Comparison of ENCODE assay signal across 12 cellular contexts in genomic region chr2:95073856-95074662, GRCh38. TPM values are rescaled to one million over a fixed set of nuclear protein-coding genes. Genes with fewer than 3 reads are reported as not detected.
DNase-seq lines count a peak whose midpoint lies in the region; ATAC-seq and TF ChIP-seq lines count a peak whose summit lies in the region.
"Had no signal": no experiment of that assay in that cellular context is flagged by ENCODE, and none has a peak within 500 bp of the region (broad histone marks: within the 10 kb centered on the region; RNA-seq: fewer than 3 reads in every experiment).

No MANE protein-coding gene starts in this region.

- peak; percentile 34 to 35 for DNase-seq in activated T-cell treated with anti-CD3 and anti-CD28 coated beads, Interleukin-2, amount 50 U/mL, for 72 hours
- DNase-seq in activated T-cell treated with anti-CD3 and anti-CD28 coated beads, Interleukin-2, amount 50 U/mL, for 4 hours, result no peak
- DNase-seq in activated CD8-positive, alpha-beta T cell treated with anti-CD3 and anti-CD28 coated beads for 36 hours, result peak; percentile 67
- DNase-seq in hepatocyte (ENCODE audit: low spot score) (peak; percentile 2), AG20443 (ENCODE audit: low spot score) (no peak), NCI-H1930 (lab: John Stamatoyannopoulos, UW) (no peak), HuH-7 (ENCODE audit: low spot score) (no peak)
- DNase-seq: islet precursor cell, NCI-H1092, nephron progenitor cell had no signal

- H3K4me2 ChIP-seq in hepatocyte, result no peak overlapping the region

- TF ChIP-seq CTCF in activated CD8-positive, alpha-beta T cell treated with anti-CD3 and anti-CD28 coated beads for 36 hours (IDR thresholded peaks at IDR 0.05), result no peak
- TF ChIP-seq CTCF in hepatocyte (IDR thresholded peaks at IDR 0.05; ENCODE audit: poor library complexity), result no peak

- no peak overlapping the region for H3K4me3 ChIP-seq in hepatocyte

- CTCF ChIA-PET in activated CD8-positive, alpha-beta T cell treated with anti-CD3 and anti-CD28 coated beads for 36 hours (lab: Charles Lee), result interaction anchor here (0.8 to 11.1 kb wide), 12 partner anchors 10 to 91 kb away, joined by 3 to 375 read pairs (median 8); partner anchors contain the start of genes MAL and MRPS5

- 83% methylated on average over 18 of the region's 18 CpGs for WGBS in hepatocyte (ENCODE audit: low lambda C conversion rate, missing lambda C conversion rate)

- no peaks in the 10 kb centered on the region for H3K9me3 ChIP-seq in hepatocyte (ENCODE audit: low read depth)

- no peaks in the 10 kb centered on the region for H3K9me3 Mint-ChIP-seq in activated T-cell treated with anti-CD3 and anti-CD28 coated beads, Interleukin-2, amount 50 U/mL, for 72 hours
- peaks cover 5% of the 10 kb centered on the region for H3K9me3 Mint-ChIP-seq in activated T-cell treated with anti-CD3 and anti-CD28 coated beads, Interleukin-2, amount 50 U/mL, for 4 hours
- no peaks in the 10 kb centered on the region for H3K9me3 Mint-ChIP-seq in activated CD8-positive, alpha-beta T cell treated with anti-CD3 and anti-CD28 coated beads for 36 hours
- no peaks in the 10 kb centered on the region for H3K9me3 Mint-ChIP-seq in stimulated activated memory B cell treated with anti-CD40 and anti-IgM and Interleukin-4, amounts not matched to agents 10 μg/mL and 1 μg/mL and 100 μg/mL, for 72 hours
- H3K9me3 Mint-ChIP-seq: nephron progenitor cell had no signal

- H2AFZ ChIP-seq in hepatocyte, result no peak overlapping the region

- POLR2A ChIA-PET in activated CD8-positive, alpha-beta T cell treated with anti-CD3 and anti-CD28 coated beads for 36 hours (lab: Charles Lee), result interaction anchor here (0.6 to 8.7 kb wide), 9 partner anchors 11 to 81 kb away, joined by 3 to 104 read pairs (median 4); partner anchors contain the start of gene MAL

- H3K27ac Mint-ChIP-seq in activated T-cell treated with anti-CD3 and anti-CD28 coated beads, Interleukin-2, amount 50 U/mL, for 72 hours, result peak overlapping the region; percentile 90
- H3K27ac Mint-ChIP-seq in activated CD8-positive, alpha-beta T cell treated with anti-CD3 and anti-CD28 coated beads for 36 hours, result peak overlapping the region; percentile 93
- H3K27ac Mint-ChIP-seq in stimulated activated memory B cell treated with anti-CD40 and anti-IgM and Interleukin-4, amounts not matched to agents 10 μg/mL and 1 μg/mL and 100 μg/mL, for 72 hours, result peak overlapping the region; percentile 48
- H3K27ac Mint-ChIP-seq: nephron progenitor cell had no signal

- H3K4me1 Mint-ChIP-seq in activated T-cell treated with anti-CD3 and anti-CD28 coated beads, Interleukin-2, amount 50 U/mL, for 72 hours (ENCODE audit: low read depth), result peaks cover 61% of the 10 kb centered on the region
- H3K4me1 Mint-ChIP-seq in activated T-cell treated with anti-CD3 and anti-CD28 coated beads, Interleukin-2, amount 50 U/mL, for 4 hours (ENCODE audit: low read depth), result peaks cover 54% of the 10 kb centered on the region
- H3K4me1 Mint-ChIP-seq in activated CD8-positive, alpha-beta T cell treated with anti-CD3 and anti-CD28 coated beads for 36 hours (ENCODE audit: low read depth), result peaks cover 58% of the 10 kb centered on the region
- peaks cover 24% of the 10 kb centered on the region for H3K4me1 Mint-ChIP-seq in stimulated activated memory B cell treated with anti-CD40 and anti-IgM and Interleukin-4, amounts not matched to agents 10 μg/mL and 1 μg/mL and 100 μg/mL, for 72 hours

- H3K4me1 ChIP-seq in hepatocyte (ENCODE audit: insufficient read depth), result no peaks in the 10 kb centered on the region

- H3K9me2 ChIP-seq in hepatocyte (replicated peaks; ENCODE audit: insufficient read depth), result no peaks in the 10 kb centered on the region

- H3K27me3 Mint-ChIP-seq in activated T-cell treated with anti-CD3 and anti-CD28 coated beads, Interleukin-2, amount 50 U/mL, for 72 hours (ENCODE audit: low read depth), result no peaks in the 10 kb centered on the region
- H3K27me3 Mint-ChIP-seq in activated T-cell treated with anti-CD3 and anti-CD28 coated beads, Interleukin-2, amount 50 U/mL, for 4 hours (ENCODE audit: low read depth), result no peaks in the 10 kb centered on the region
- H3K27me3 Mint-ChIP-seq in activated CD8-positive, alpha-beta T cell treated with anti-CD3 and anti-CD28 coated beads for 36 hours, result no peaks in the 10 kb centered on the region
- H3K27me3 Mint-ChIP-seq in stimulated activated memory B cell treated with anti-CD40 and anti-IgM and Interleukin-4, amounts not matched to agents 10 μg/mL and 1 μg/mL and 100 μg/mL, for 72 hours, result peaks cover 33% of the 10 kb centered on the region

- no peak overlapping the region for H3K27ac ChIP-seq in hepatocyte

- H4K20me1 ChIP-seq in hepatocyte (ENCODE audit: insufficient read depth, poor library complexity, severe bottlenecking), result no peaks in the 10 kb centered on the region

- no peaks in the 10 kb centered on the region for H3K36me3 ChIP-seq in hepatocyte (replicated peaks; ENCODE audit: insufficient read depth, low read depth)

- no peaks in the 10 kb centered on the region for H3K79me2 ChIP-seq in hepatocyte

- peaks cover 4% of the 10 kb centered on the region for H3K27me3 ChIP-seq in hepatocyte

- intact Hi-C loops in activated CD8-positive, alpha-beta T cell treated with anti-CD3 and anti-CD28 coated beads for 36 hours (cut with micrococcal nuclease), result loop anchor here (10.0 kb wide), 1 partner anchor 91 kb away; the partner anchor contains the start of gene ZNF2

- ATAC-seq in activated T-cell treated with anti-CD3 and anti-CD28 coated beads, Interleukin-2, amount 50 U/mL, for 72 hours (replicated peaks in 1 of 2), result peak; percentile 10 to 19
- no peak for ATAC-seq in activated T-cell treated with anti-CD3 and anti-CD28 coated beads, Interleukin-2, amount 50 U/mL, for 4 hours
- ATAC-seq in activated CD8-positive, alpha-beta T cell treated with anti-CD3 and anti-CD28 coated beads for 36 hours, result peak; percentile 21
- ATAC-seq in stimulated activated memory B cell treated with anti-CD40 and anti-IgM and Interleukin-4, amounts not matched to agents 10 μg/mL and 1 μg/mL and 100 μg/mL, for 72 hours, result no peak

- H3K4me3 Mint-ChIP-seq in activated T-cell treated with anti-CD3 and anti-CD28 coated beads, Interleukin-2, amount 50 U/mL, for 72 hours, result peak overlapping the region; percentile 86 to 89
- no peak overlapping the region for H3K4me3 Mint-ChIP-seq in activated T-cell treated with anti-CD3 and anti-CD28 coated beads, Interleukin-2, amount 50 U/mL, for 4 hours
- H3K4me3 Mint-ChIP-seq in activated CD8-positive, alpha-beta T cell treated with anti-CD3 and anti-CD28 coated beads for 36 hours, result peak overlapping the region; percentile 80
- H3K4me3 Mint-ChIP-seq in stimulated activated memory B cell treated with anti-CD40 and anti-IgM and Interleukin-4, amounts not matched to agents 10 μg/mL and 1 μg/mL and 100 μg/mL, for 72 hours, result no peak overlapping the region
- H3K4me3 Mint-ChIP-seq: nephron progenitor cell had no signal

- H3K36me3 Mint-ChIP-seq in activated T-cell treated with anti-CD3 and anti-CD28 coated beads, Interleukin-2, amount 50 U/mL, for 72 hours (ENCODE audit: insufficient read depth in 2 of 2), result peaks cover 0 to 3% of the 10 kb centered on the region in 2 donors
- H3K36me3 Mint-ChIP-seq in activated T-cell treated with anti-CD3 and anti-CD28 coated beads, Interleukin-2, amount 50 U/mL, for 4 hours (ENCODE audit: insufficient read depth), result no peaks in the 10 kb centered on the region
- peaks cover 14% of the 10 kb centered on the region for H3K36me3 Mint-ChIP-seq in activated CD8-positive, alpha-beta T cell treated with anti-CD3 and anti-CD28 coated beads for 36 hours (ENCODE audit: low read depth)
- no peaks in the 10 kb centered on the region for H3K36me3 Mint-ChIP-seq in stimulated activated memory B cell treated with anti-CD40 and anti-IgM and Interleukin-4, amounts not matched to agents 10 μg/mL and 1 μg/mL and 100 μg/mL, for 72 hours

RNA-seq across cellular contexts. Expression of gene MRPS5, which starts 47.5 kb away (rescaled TPM):
- 10 to 100 TPM; 65.4 to 82.0 TPM for total RNA-seq in activated T-cell treated with anti-CD3 and anti-CD28 coated beads, Interleukin-2, amount 50 U/mL, for 72 hours
- 10 to 100 TPM; 67.4 to 71.8 (median 70.2) TPM for total RNA-seq in activated T-cell treated with anti-CD3 and anti-CD28 coated beads, Interleukin-2, amount 50 U/mL, for 4 hours
- total RNA-seq in activated CD8-positive, alpha-beta T cell treated with anti-CD3 and anti-CD28 coated beads for 36 hours, result 10 to 100 TPM; 93.0 to 96.1 TPM
- total RNA-seq in hepatocyte, result 44.3 and 44.4 TPM in 2 replicates
- polyA plus RNA-seq in hepatocyte, result 52.4 and 55.3 TPM in 2 replicates

RNA-seq across cellular contexts. Expression of gene MAL, which starts 48.6 kb away (rescaled TPM):
- total RNA-seq in activated T-cell treated with anti-CD3 and anti-CD28 coated beads, Interleukin-2, amount 50 U/mL, for 72 hours, result 10 to 100 TPM; 92.6 to 93.8 TPM
- 1 to 10 TPM; 5.6 to 6.1 (median 6.1) TPM for total RNA-seq in activated T-cell treated with anti-CD3 and anti-CD28 coated beads, Interleukin-2, amount 50 U/mL, for 4 hours
- total RNA-seq in activated CD8-positive, alpha-beta T cell treated with anti-CD3 and anti-CD28 coated beads for 36 hours, result 10 to 100 TPM; 54.0 to 59.2 TPM
- total RNA-seq in hepatocyte, result 1.4 TPM in 1 of 2 replicates, not detected in the other
- polyA plus RNA-seq in hepatocyte, result not detected in 2 replicates
- polyA plus RNA-seq: AG04450 had no signal

Comparison
In these comparisons a context has a peak if more than half of its experiments do, and no peak if none do; other contexts are left out.
1. ATAC-seq: peak in activated T-cell treated with anti-CD3 and anti-CD28 coated beads, Interleukin-2, amount 50 U/mL, for 72 hours (2 of 2) and activated CD8-positive, alpha-beta T cell treated with anti-CD3 and anti-CD28 coated beads for 36 hours (single experiment); none in activated T-cell treated with anti-CD3 and anti-CD28 coated beads, Interleukin-2, amount 50 U/mL, for 4 hours (0 of 2) and stimulated activated memory B cell treated with anti-CD40 and anti-IgM and Interleukin-4, amounts not matched to agents 10 μg/mL and 1 μg/mL and 100 μg/mL, for 72 hours (single experiment).
2. DNase-seq: peak in activated T-cell treated with anti-CD3 and anti-CD28 coated beads, Interleukin-2, amount 50 U/mL, for 72 hours (2 of 2), activated CD8-positive, alpha-beta T cell treated with anti-CD3 and anti-CD28 coated beads for 36 hours (single experiment) and hepatocyte (single experiment); none in activated T-cell treated with anti-CD3 and anti-CD28 coated beads, Interleukin-2, amount 50 U/mL, for 4 hours (single experiment), AG20443 (single experiment), NCI-H1930 (0 of 2) and HuH-7 (single experiment).
3. H3K4me3 Mint-ChIP-seq: peak in activated T-cell treated with anti-CD3 and anti-CD28 coated beads, Interleukin-2, amount 50 U/mL, for 72 hours (2 of 2) and activated CD8-positive, alpha-beta T cell treated with anti-CD3 and anti-CD28 coated beads for 36 hours (single experiment); none in activated T-cell treated with anti-CD3 and anti-CD28 coated beads, Interleukin-2, amount 50 U/mL, for 4 hours (single experiment) and stimulated activated memory B cell treated with anti-CD40 and anti-IgM and Interleukin-4, amounts not matched to agents 10 μg/mL and 1 μg/mL and 100 μg/mL, for 72 hours (single experiment).
4. RNA of gene MAL, which starts 48.6 kb away (total RNA-seq): 92.6 to 93.8 TPM in activated T-cell treated with anti-CD3 and anti-CD28 coated beads, Interleukin-2, amount 50 U/mL, for 72 hours and 54.0 to 59.2 TPM in activated CD8-positive, alpha-beta T cell treated with anti-CD3 and anti-CD28 coated beads for 36 hours; 5.6 to 6.1 TPM in activated T-cell treated with anti-CD3 and anti-CD28 coated beads, Interleukin-2, amount 50 U/mL, for 4 hours and 1.4 TPM in hepatocyte; every median in the first group is over 4 times any median in the second.
5. Peak in every context shown above with its lines, with median percentiles within 50 percentile points of each other: H3K27ac Mint-ChIP-seq.